ENCODE assay signal across 1 cellular context in genomic region chr4:41120297-41121217, GRCh38.
A peak's percentile ranks its signal among the peaks of the same experiment; 100 is the strongest.
TF ChIP-seq lines count a peak whose summit lies in the region.

No MANE protein-coding gene starts in this region.

TF ChIP-seq in HEK293, 187 proteins besides CTCF, POLR2A, EP300 and RAD21 (continued from another document):
- TF ChIP-seq, protein P1, sequence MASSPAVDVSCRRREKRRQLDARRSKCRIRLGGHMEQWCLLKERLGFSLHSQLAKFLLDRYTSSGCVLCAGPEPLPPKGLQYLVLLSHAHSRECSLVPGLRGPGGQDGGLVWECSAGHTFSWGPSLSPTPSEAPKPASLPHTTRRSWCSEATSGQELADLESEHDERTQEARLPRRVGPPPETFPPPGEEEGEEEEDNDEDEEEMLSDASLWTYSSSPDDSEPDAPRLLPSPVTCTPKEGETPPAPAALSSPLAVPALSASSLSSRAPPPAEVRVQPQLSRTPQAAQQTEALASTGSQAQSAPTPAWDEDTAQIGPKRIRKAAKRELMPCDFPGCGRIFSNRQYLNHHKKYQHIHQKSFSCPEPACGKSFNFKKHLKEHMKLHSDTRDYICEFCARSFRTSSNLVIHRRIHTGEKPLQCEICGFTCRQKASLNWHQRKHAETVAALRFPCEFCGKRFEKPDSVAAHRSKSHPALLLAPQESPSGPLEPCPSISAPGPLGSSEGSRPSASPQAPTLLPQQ (tag by site-specific recombination; IDR thresholded peaks at IDR 0.05) = peak; percentile 86
- TF ChIP-seq ZBTB6 (tag by site-specific recombination; IDR thresholded peaks at IDR 0.05) = peak; percentile 48; the same call in 1 of the 2 replicates
- 0 out of 2 replicates have a peak, but pooled peaks have one; percentile 37 for TF ChIP-seq ZFP69B (tag by site-specific recombination; IDR thresholded peaks at IDR 0.05)
- TF ChIP-seq GLI4 (tag by site-specific recombination; IDR thresholded peaks at IDR 0.05) = no peak
- no peak for TF ChIP-seq ZBTB1 (tag by site-specific recombination; IDR thresholded peaks at IDR 0.05)
- TF ChIP-seq FEZF1 (tag by site-specific recombination; IDR thresholded peaks at IDR 0.05) = no peak
- TF ChIP-seq, protein P2, sequence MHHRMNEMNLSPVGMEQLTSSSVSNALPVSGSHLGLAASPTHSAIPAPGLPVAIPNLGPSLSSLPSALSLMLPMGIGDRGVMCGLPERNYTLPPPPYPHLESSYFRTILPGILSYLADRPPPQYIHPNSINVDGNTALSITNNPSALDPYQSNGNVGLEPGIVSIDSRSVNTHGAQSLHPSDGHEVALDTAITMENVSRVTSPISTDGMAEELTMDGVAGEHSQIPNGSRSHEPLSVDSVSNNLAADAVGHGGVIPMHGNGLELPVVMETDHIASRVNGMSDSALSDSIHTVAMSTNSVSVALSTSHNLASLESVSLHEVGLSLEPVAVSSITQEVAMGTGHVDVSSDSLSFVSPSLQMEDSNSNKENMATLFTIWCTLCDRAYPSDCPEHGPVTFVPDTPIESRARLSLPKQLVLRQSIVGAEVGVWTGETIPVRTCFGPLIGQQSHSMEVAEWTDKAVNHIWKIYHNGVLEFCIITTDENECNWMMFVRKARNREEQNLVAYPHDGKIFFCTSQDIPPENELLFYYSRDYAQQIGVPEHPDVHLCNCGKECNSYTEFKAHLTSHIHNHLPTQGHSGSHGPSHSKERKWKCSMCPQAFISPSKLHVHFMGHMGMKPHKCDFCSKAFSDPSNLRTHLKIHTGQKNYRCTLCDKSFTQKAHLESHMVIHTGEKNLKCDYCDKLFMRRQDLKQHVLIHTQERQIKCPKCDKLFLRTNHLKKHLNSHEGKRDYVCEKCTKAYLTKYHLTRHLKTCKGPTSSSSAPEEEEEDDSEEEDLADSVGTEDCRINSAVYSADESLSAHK (tag by site-specific recombination; IDR thresholded peaks at IDR 0.05) = peak; percentile 72
- TF ChIP-seq ZNF600 (tag by site-specific recombination; IDR thresholded peaks at IDR 0.05) = peak; percentile 22; the same call in 1 of the 2 replicates
- TF ChIP-seq, protein P3, sequence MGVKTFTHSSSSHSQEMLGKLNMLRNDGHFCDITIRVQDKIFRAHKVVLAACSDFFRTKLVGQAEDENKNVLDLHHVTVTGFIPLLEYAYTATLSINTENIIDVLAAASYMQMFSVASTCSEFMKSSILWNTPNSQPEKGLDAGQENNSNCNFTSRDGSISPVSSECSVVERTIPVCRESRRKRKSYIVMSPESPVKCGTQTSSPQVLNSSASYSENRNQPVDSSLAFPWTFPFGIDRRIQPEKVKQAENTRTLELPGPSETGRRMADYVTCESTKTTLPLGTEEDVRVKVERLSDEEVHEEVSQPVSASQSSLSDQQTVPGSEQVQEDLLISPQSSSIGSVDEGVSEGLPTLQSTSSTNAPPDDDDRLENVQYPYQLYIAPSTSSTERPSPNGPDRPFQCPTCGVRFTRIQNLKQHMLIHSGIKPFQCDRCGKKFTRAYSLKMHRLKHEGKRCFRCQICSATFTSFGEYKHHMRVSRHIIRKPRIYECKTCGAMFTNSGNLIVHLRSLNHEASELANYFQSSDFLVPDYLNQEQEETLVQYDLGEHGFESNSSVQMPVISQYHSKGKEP (tag by site-specific recombination; IDR thresholded peaks at IDR 0.05) = peak; percentile 80
